Comparison of ENCODE assay signal across 10 cellular contexts in the genomic region with DNA sequence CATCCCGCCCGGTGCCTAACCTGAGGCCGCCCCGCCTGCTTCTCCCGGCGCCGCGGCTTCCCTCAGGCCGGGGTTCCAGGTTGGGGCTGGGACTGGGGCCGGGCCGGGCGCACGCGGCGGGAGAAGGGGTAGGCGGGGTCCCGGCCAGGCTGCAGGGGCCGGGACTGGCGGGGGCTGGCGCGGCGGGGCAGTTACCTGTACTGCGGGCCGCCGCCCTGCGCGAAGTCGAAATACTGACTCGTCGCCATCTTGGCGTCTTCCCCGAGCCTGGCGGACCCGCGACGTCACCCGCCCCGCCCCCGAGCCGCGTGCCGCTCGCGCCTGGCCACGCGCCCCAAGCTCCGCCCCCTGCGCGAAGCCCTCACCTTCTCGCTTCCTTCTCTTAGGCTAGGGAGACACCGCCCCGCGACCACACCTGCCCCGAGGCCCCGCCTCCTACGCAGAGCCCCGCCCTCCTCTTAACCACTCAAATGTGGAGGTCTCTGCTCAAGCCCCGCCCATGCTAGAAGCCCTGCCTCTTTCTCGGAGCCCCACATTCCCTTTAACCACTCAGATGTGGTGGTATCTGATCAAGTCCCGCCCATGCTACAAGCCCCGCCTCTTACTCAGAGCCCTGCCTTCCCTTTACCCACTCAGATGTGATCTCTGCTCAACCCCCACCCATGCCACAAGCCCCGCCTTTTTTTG. TPM values are rescaled to one million over a fixed set of nuclear protein-coding genes. Genes with fewer than 3 reads are reported as not detected.
DNase-seq lines count a peak whose midpoint lies in the region; ATAC-seq, FAIRE-seq and TF ChIP-seq lines count a peak whose summit lies in the region.
"Had no signal": no experiment of that assay in that cellular context is flagged by ENCODE, and none has a peak within 500 bp of the region (broad histone marks: within the 10 kb centered on the region; RNA-seq: fewer than 3 reads in every experiment).

Gene ZFR2 (minus strand): TSS at position 269 of the 687 bp plus-strand sequence. CDS start 21 bp downstream, at position 248.

- TF ChIP-seq CTCF in HCT116 (IDR thresholded peaks at IDR 0.05 in 2 of 3, conservative IDR thresholded peaks at IDR 0.05 in 1 of 3; ENCODE audit: borderline replicate concordance in 1 of 3, insufficient read depth in 1 of 3, low read depth in 2 of 3, low read length in 2 of 3) (no peak), endothelial cell of umbilical vein (IDR thresholded peaks at IDR 0.05; ENCODE audit: extremely low read depth in 1 of 2, insufficient read depth in 1 of 2, low read depth in 1 of 2, low read length in 2 of 2) (no peak), omental fat pad (IDR thresholded peaks at IDR 0.05) (no peak)

- H3K9me3 ChIP-seq in HCT116 (ENCODE audit: control insufficient read depth in 1 of 2, insufficient read depth in 1 of 2, low read depth in 1 of 2, low read length in 2 of 2): no peaks in the 10 kb centered on the region
- no peaks in the 10 kb centered on the region for H3K9me3 ChIP-seq in endothelial cell of umbilical vein (replicated peaks; ENCODE audit: control insufficient read depth, insufficient read depth, low read length)

- dilution Hi-C loops in endothelial cell of umbilical vein (cut with MboI; ENCODE audit: extremely low pct_ligation_motif_present, low sequenced_read_pairs): no loop called here

- no peak within 1 kb of the TSS for H2AFZ ChIP-seq in HCT116 (ENCODE audit: low read depth, low read length, poor library complexity, severe bottlenecking)
- H2AFZ ChIP-seq in endothelial cell of umbilical vein (ENCODE audit: low read depth, low read length): no peak within 1 kb of the TSS

- H3K4me3 ChIP-seq in HCT116 (replicated peaks in 1 of 2; ENCODE audit: low read depth in 1 of 2, low read length in 2 of 2) (no peak within 1 kb of the TSS), endothelial cell of umbilical vein (replicated peaks in 1 of 3; ENCODE audit: insufficient read depth in 1 of 3, low read depth in 1 of 3, low read length in 3 of 3) (no peak within 1 kb of the TSS)
- H3K4me3 ChIP-seq: lung had no signal

- no peaks in the 10 kb centered on the region for H3K4me1 ChIP-seq in HCT116 (ENCODE audit: control insufficient read depth in 1 of 2, insufficient read depth in 2 of 2, low read length in 2 of 2)
- H3K4me1 ChIP-seq in endothelial cell of umbilical vein (ENCODE audit: control insufficient read depth, extremely low read depth, insufficient read depth, low read length): no peaks in the 10 kb centered on the region

- H3K79me2 ChIP-seq in HCT116 (ENCODE audit: insufficient read depth, low read length): no peaks in the 10 kb centered on the region
- H3K79me2 ChIP-seq in endothelial cell of umbilical vein (ENCODE audit: control insufficient read depth, insufficient read depth, low read length): no peaks in the 10 kb centered on the region

- peak; percentile 36 for DNase-seq in HCT116 (ENCODE audit: low read depth, low spot score)
- peak; percentile 50 for DNase-seq in activated CD4-positive, alpha-beta T cell treated with anti-CD3 and anti-CD28 coated beads for 48 hours
- DNase-seq in endothelial cell of umbilical vein (ENCODE audit: low read depth, low spot score): no peak
- peak; percentile 22 to 48 for DNase-seq in stimulated activated CD4-positive, alpha-beta T cell treated with anti-CD3 and anti-CD28 coated beads, Interleukin-2, amount 100 ng/mL, for 24 hours
- no peak for DNase-seq in omental fat pad (ENCODE audit: low spot score)

- no peaks in the 10 kb centered on the region for H4K20me1 ChIP-seq in HCT116 (ENCODE audit: insufficient read depth)
- no peaks in the 10 kb centered on the region for H4K20me1 ChIP-seq in endothelial cell of umbilical vein (replicated peaks; ENCODE audit: control insufficient read depth, extremely low read depth, insufficient read depth, low read length)

- H3K36me3 ChIP-seq in HCT116 (ENCODE audit: control insufficient read depth in 1 of 2, insufficient read depth in 2 of 2, low read length in 2 of 2) (no peaks in the 10 kb centered on the region), endothelial cell of umbilical vein (ENCODE audit: control insufficient read depth in 2 of 2, extremely low read depth in 1 of 2, insufficient read depth in 2 of 2, low read length in 2 of 2) (no peaks in the 10 kb centered on the region)

- no peaks in the 10 kb centered on the region for H3K9me1 ChIP-seq in endothelial cell of umbilical vein (replicated peaks; ENCODE audit: control insufficient read depth, extremely low read depth, insufficient read depth, low read length)

- H3K27me3 ChIP-seq in HCT116 (ENCODE audit: insufficient read depth, low read length) (peaks cover 3% of the 10 kb centered on the region; the same call in 1 of the 2 replicates), endothelial cell of umbilical vein (ENCODE audit: control insufficient read depth in 2 of 2, insufficient read depth in 2 of 2, low read length in 2 of 2) (peaks cover 15 to 19% of the 10 kb centered on the region in 2 experiments)

- CTCF ChIA-PET in HCT116 (lab: Charles Lee) (no interaction called here), endothelial cell of umbilical vein (lab: Charles Lee) (interaction anchor here (1.6 kb wide), 1 partner anchor 47 kb away, joined by 3 read pairs; no protein-coding TSS in a partner anchor)

- no peak within 1 kb of the TSS for H3K9ac ChIP-seq in HCT116 (ENCODE audit: low read length)
- no peak within 1 kb of the TSS for H3K9ac ChIP-seq in endothelial cell of umbilical vein (replicated peaks; ENCODE audit: extremely low read depth, insufficient read depth, low read length)

- RAD21 ChIA-PET in HCT116 (lab: Charles Lee; ENCODE audit: low non-redundant PET in 1 of 2, low total read pairs in 2 of 2, uncharacterized antibody in 2 of 2, unreplicated experiment in 2 of 2): no interaction called here

- no peaks in the 10 kb centered on the region for H3K9me2 ChIP-seq in HCT116 (ENCODE audit: insufficient read depth)

- TF ChIP-seq RAD21 in HCT116 (IDR thresholded peaks at IDR 0.05; ENCODE audit: low read depth): no peak

- H3K4me2 ChIP-seq in HCT116 (ENCODE audit: low read length): no peak within 1 kb of the TSS
- H3K4me2 ChIP-seq in endothelial cell of umbilical vein (ENCODE audit: insufficient read depth, low read length): no peak within 1 kb of the TSS

- no peak for FAIRE-seq in endothelial cell of umbilical vein (lab: Jason Lieb, UNC)
- FAIRE-seq: GM12892 had no signal

- BruUV-seq in HCT116 (replicated peaks; lab: Mats Ljungman, UMichigan) (no TSS peak), endothelial cell of umbilical vein (replicated peaks; lab: Mats Ljungman, UMichigan) (no TSS peak)

- ATAC-seq in HCT116 (peak; percentile 84), HG03175 (IDR thresholded peaks at IDR 0.05; ENCODE audit: unreplicated experiment) (no peak), HG03460 (IDR thresholded peaks at IDR 0.05; ENCODE audit: unreplicated experiment) (no peak), omental fat pad (ENCODE audit: low FRiP score) (no peak), HG03025 (IDR thresholded peaks at IDR 0.05; ENCODE audit: low FRiP score, unreplicated experiment) (no peak)

- POLR2A ChIA-PET in HCT116 (lab: Charles Lee) (no interaction called here), endothelial cell of umbilical vein (lab: Charles Lee) (no interaction called here)

- no peak within 1 kb of the TSS for H3K27ac ChIP-seq in HCT116 (ENCODE audit: low read depth, low read length)
- H3K27ac ChIP-seq in endothelial cell of umbilical vein (ENCODE audit: insufficient read depth, low read depth, low read length): no peak within 1 kb of the TSS

- TF ChIP-seq POLR2A in HCT116 (IDR thresholded peaks at IDR 0.05; ENCODE audit: borderline replicate concordance, extremely low read depth, insufficient read depth, insufficient read length) (no peak), endothelial cell of umbilical vein (IDR thresholded peaks at IDR 0.05; ENCODE audit: low read depth, low read length) (no peak)

- intact Hi-C loops in HCT116 (cut with micrococcal nuclease) (no loop called here), endothelial cell of umbilical vein (cut with micrococcal nuclease) (no loop called here)

TF ChIP-seq in endothelial cell of umbilical vein, 7 proteins besides CTCF, POLR2A, EP300 and RAD21:
- TF ChIP-seq POLR2AphosphoS5 (IDR thresholded peaks at IDR 0.05; ENCODE audit: insufficient read depth, low read depth, low read length) (no peak), EZH2 (IDR thresholded peaks at IDR 0.05; ENCODE audit: borderline replicate concordance, low read depth, low read length, severe bottlenecking) (peak; percentile 45), JUN (IDR thresholded peaks at IDR 0.05; ENCODE audit: borderline replicate concordance, insufficient read depth, insufficient read length, low read depth) (no peak), GATA2 (IDR thresholded peaks at IDR 0.05; ENCODE audit: insufficient read depth, insufficient read length, low read depth, low read length) (no peak), MAX (IDR thresholded peaks at IDR 0.05; ENCODE audit: insufficient read depth, insufficient read length) (no peak)

RNA-seq across cellular contexts. Expression of gene ZFR2, which starts in this region (rescaled TPM):
- total RNA-seq in HCT116 (2021; ENCODE audit: unreplicated experiment): 0.34 TPM
- polyA plus RNA-seq in HCT116 (2012): 0.02 and 0.03 TPM in 2 replicates
- not detected in 2 replicates for total RNA-seq in endothelial cell of umbilical vein
- 0.11 TPM in 1 of 2 replicates, not detected in the other for polyA plus RNA-seq in endothelial cell of umbilical vein
- 0.10 TPM in 1 of 2 replicates, not detected in the other for polyA plus RNA-seq in endothelial cell of umbilical vein (2011; cell fraction: cytosol; rRNA removed)
- polyA plus RNA-seq in endothelial cell of umbilical vein (2011; cell fraction: nucleus; rRNA removed): not detected in 2 replicates
- not detected in 2 replicates for polyA plus RNA-seq in endothelial cell of umbilical vein (2012)
- not detected in 2 replicates for polyA minus RNA-seq in endothelial cell of umbilical vein
- polyA minus RNA-seq in endothelial cell of umbilical vein (2011; cell fraction: cytosol; rRNA and poly(A)+ RNA removed): 0.20 TPM
- polyA minus RNA-seq in endothelial cell of umbilical vein (2011; cell fraction: nucleus; rRNA and poly(A)+ RNA removed): not detected in 2 replicates
- under 1 TPM in 1 of 4 donors, not detected in 3; 0.12 TPM for total RNA-seq in omental fat pad

Comparison
In these comparisons a context has a peak if more than half of its experiments do, and no peak if none do; other contexts are left out.
1. Peak in DNase-seq and ATAC-seq in HCT116; RNA of the gene not detected or under 1 TPM.
2. DNase-seq: peak in activated CD4-positive, alpha-beta T cell treated with anti-CD3 and anti-CD28 coated beads for 48 hours (single experiment) and stimulated activated CD4-positive, alpha-beta T cell treated with anti-CD3 and anti-CD28 coated beads, Interleukin-2, amount 100 ng/mL, for 24 hours (2 of 2); none in endothelial cell of umbilical vein (single experiment) and omental fat pad (single experiment).